In genomic region chr10:77417359-77417758, GRCh38 we compare ENCODE assay signal across 20 cellular contexts.
DNase-seq lines count a peak whose midpoint lies in the region; ATAC-seq, FAIRE-seq and TF ChIP-seq lines count a peak whose summit lies in the region.
"Had no signal": no experiment of that assay in that cellular context is flagged by ENCODE, and none has a peak within 500 bp of the region (broad histone marks: within the 10 kb centered on the region; RNA-seq: fewer than 3 reads in every experiment).

No MANE protein-coding gene starts in this region.

- no peak for TF ChIP-seq CTCF in A549 (IDR thresholded peaks at IDR 0.05)
- no peak for TF ChIP-seq CTCF in osteocyte (IDR thresholded peaks at IDR 0.05)
- TF ChIP-seq CTCF in Calu3 (IDR thresholded peaks at IDR 0.05; ENCODE audit: unreplicated experiment) = no peak

- CTCF ChIA-PET in A549 (lab: Yijun Ruan, JAX) (interaction anchor here (0.9 to 2.1 kb wide), 4 partner anchors 12 to 243 kb away, joined by 3 to 8 read pairs (median 5); no protein-coding TSS in a partner anchor), Calu3 (lab: Charles Lee) (no interaction called here)

- no peaks in the 10 kb centered on the region for H3K36me3 Mint-ChIP-seq in osteocyte (ENCODE audit: unreplicated experiment)
- H3K36me3 Mint-ChIP-seq in Calu3 (ENCODE audit: insufficient read depth, unreplicated experiment) = no peaks in the 10 kb centered on the region

- DNase-seq in A549 (ENCODE audit: low read depth in 1 of 2, low spot score in 1 of 2) (no peak), NCI-H446 (lab: John Stamatoyannopoulos, UW) (peak; percentile 56 to 88), osteocyte (ENCODE audit: extremely low spot score, unreplicated experiment) (no peak), Calu3 (no peak), GF-D8 (lab: John Stamatoyannopoulos, UW) (no peak), NCI-H1417 treated with DMSO at 0.1 percent for 48 hours (lab: John Stamatoyannopoulos, UW) (no peak)
- DNase-seq: activated CD4-positive, alpha-beta T cell treated with anti-CD3 and anti-CD28 coated beads for 48 hours; activated naive CD4-positive, alpha-beta T cell; dermis blood vessel endothelial cell; mammary epithelial cell; NCI-H1092 treated with DMSO at 0.1 percent for 48 hours; NCI-H2171 had no signal

- H3K27ac Mint-ChIP-seq in osteocyte (ENCODE audit: unreplicated experiment) (peak overlapping the region; percentile 94), Calu3 (ENCODE audit: unreplicated experiment) (no peak overlapping the region)
- H3K27ac Mint-ChIP-seq: GM23338; stimulated activated naive CD8-positive, alpha-beta T cell treated with anti-CD3 and anti-CD28 coated beads, Interleukin-15, Interleukin-2, amounts not matched to agents 100 ng/mL and 50 ng/mL, for 24 hours had no signal

- TF ChIP-seq POLR2A in A549 (IDR thresholded peaks at IDR 0.05; ENCODE audit: low read length) = no peak

- H3K4me3 Mint-ChIP-seq in osteocyte (ENCODE audit: unreplicated experiment) (peak overlapping the region; percentile 2), Calu3 (ENCODE audit: low read depth, unreplicated experiment) (no peak overlapping the region)
- H3K4me3 Mint-ChIP-seq: GM23338; stimulated activated naive CD8-positive, alpha-beta T cell treated with anti-CD3 and anti-CD28 coated beads, Interleukin-15, Interleukin-2, amounts not matched to agents 100 ng/mL and 50 ng/mL, for 24 hours had no signal

- intact Hi-C loops in Calu3 (cut with micrococcal nuclease; ENCODE audit: unreplicated experiment) = no loop called here

- H3K27ac ChIP-seq in A549 = peak overlapping the region; percentile 67 to 82
- peak overlapping the region; percentile 12 to 65 for H3K27ac ChIP-seq in esophagus (ENCODE audit: low read depth in 2 of 2, low read length in 1 of 2)
- H3K27ac ChIP-seq: KMS-11 had no signal

- no peaks in the 10 kb centered on the region for H3K27me3 ChIP-seq in esophagus (ENCODE audit: control insufficient read depth in 1 of 2, insufficient read depth in 2 of 2, low read length in 2 of 2)

- POLR2A ChIA-PET in A549 (lab: Yijun Ruan, JAX) = interaction anchor here (1.0 kb wide), 1 partner anchor 8 kb away, joined by 3 read pairs; no protein-coding TSS in a partner anchor

- H3K9me3 Mint-ChIP-seq in osteocyte (ENCODE audit: unreplicated experiment) (no peaks in the 10 kb centered on the region), Calu3 (ENCODE audit: low read depth, unreplicated experiment) (no peaks in the 10 kb centered on the region)
- H3K9me3 Mint-ChIP-seq: GM23338; stimulated activated naive CD8-positive, alpha-beta T cell treated with anti-CD3 and anti-CD28 coated beads, Interleukin-15, Interleukin-2, amounts not matched to agents 100 ng/mL and 50 ng/mL, for 24 hours had no signal

- H3K4me2 ChIP-seq in A549 = peak overlapping the region; percentile 60; the same call in 2 of the 3 replicates
- H3K4me2 ChIP-seq: GM23338, KMS-11 had no signal

- ATAC-seq in A549 (no peak), GM18520 (IDR thresholded peaks at IDR 0.05; ENCODE audit: unreplicated experiment) (no peak)
- ATAC-seq: GM12878, GM23338 had no signal

- no peak for FAIRE-seq in A549 (lab: Jason Lieb, UNC)
- FAIRE-seq: G401.6, GM12878, islet of Langerhans had no signal

- 84% methylated on average over 5 of the region's 5 CpGs for WGBS in A549 (ENCODE audit: missing lambda C conversion rate)
- WGBS in esophagus, 2 donors = 34 to 55% methylated on average over 5 of the region's 5 CpGs

- no peaks in the 10 kb centered on the region for H3K9me3 ChIP-seq in A549
- H3K9me3 ChIP-seq in esophagus (ENCODE audit: control insufficient read depth in 2 of 2, insufficient read depth in 1 of 2, low read depth in 1 of 2, low read length in 1 of 2) = no peaks in the 10 kb centered on the region

- TF ChIP-seq EP300 in A549 (IDR thresholded peaks at IDR 0.05) = no peak

- BruUV-seq in Calu3 (replicated peaks; lab: Mats Ljungman, UMichigan) = no TSS peak

- TF ChIP-seq RAD21 in A549 (conservative IDR thresholded peaks at IDR 0.05 in 1 of 2, IDR thresholded peaks at IDR 0.05 in 1 of 2) = no peak

- H3K27me3 Mint-ChIP-seq in osteocyte (ENCODE audit: unreplicated experiment) (no peaks in the 10 kb centered on the region), Calu3 (ENCODE audit: unreplicated experiment) (peaks cover 95% of the 10 kb centered on the region)

- no peaks in the 10 kb centered on the region for H3K36me3 ChIP-seq in esophagus (ENCODE audit: control insufficient read depth in 2 of 2, insufficient read depth in 2 of 2, low read length in 1 of 2)

- H3K4me1 ChIP-seq in A549 = peaks cover 28% of the 10 kb centered on the region
- H3K4me1 ChIP-seq in esophagus (ENCODE audit: control insufficient read depth in 2 of 2, insufficient read depth in 2 of 2, low read length in 1 of 2) = peaks cover 4 to 31% of the 10 kb centered on the region in 2 donors

- peaks cover 75% of the 10 kb centered on the region for H3K4me1 Mint-ChIP-seq in osteocyte (ENCODE audit: unreplicated experiment)
- no peaks in the 10 kb centered on the region for H3K4me1 Mint-ChIP-seq in Calu3 (ENCODE audit: low read depth, unreplicated experiment)

- H3K4me3 ChIP-seq in A549 (no peak overlapping the region), esophagus (ENCODE audit: low read depth in 1 of 2, low read length in 2 of 2) (no peak overlapping the region)
- H3K4me3 ChIP-seq: GM12878, GM23338 had no signal

TF ChIP-seq in A549, 52 proteins besides CTCF, POLR2A, EP300 and RAD21:
- no peak for TF ChIP-seq E2F6 (IDR thresholded peaks at IDR 0.05; ENCODE audit: borderline replicate concordance, low read depth)
- TF ChIP-seq JUN (IDR thresholded peaks at IDR 0.05) = no peak
- no peak for TF ChIP-seq TFCP2L1 (CRISPR knock-in tag; IDR thresholded peaks at IDR 0.05)
- TF ChIP-seq ZFP36 (IDR thresholded peaks at IDR 0.05; ENCODE audit: borderline replicate concordance, partially characterized antibody) = no peak
- no peak for TF ChIP-seq ZNF302 (CRISPR knock-in tag; IDR thresholded peaks at IDR 0.05)
- no peak for TF ChIP-seq FOSB (CRISPR knock-in tag; IDR thresholded peaks at IDR 0.05)

Comparison
In these comparisons a context has a peak if more than half of its experiments do, and no peak if none do; other contexts are left out.
1. DNase-seq: peak in NCI-H446 (2 of 2); none in A549 (0 of 2), osteocyte (single experiment), Calu3 (single experiment), GF-D8 (single experiment) and NCI-H1417 treated with DMSO at 0.1 percent for 48 hours (single experiment).